Comparison of ENCODE assay signal across 8 cellular contexts in genomic region chr18:21955757-21956652, GRCh38.
A peak's percentile ranks its signal among the peaks of the same experiment; 100 is the strongest.
DNase-seq lines count a peak whose midpoint lies in the region; ATAC-seq and TF ChIP-seq lines count a peak whose summit lies in the region.

No MANE protein-coding gene starts in this region.

- ATAC-seq in GM19025 (IDR thresholded peaks at IDR 0.05; ENCODE audit: low read depth, unreplicated experiment) (peak; percentile 87), HG03159 (IDR thresholded peaks at IDR 0.05; ENCODE audit: unreplicated experiment) (peak; percentile 93)

- no peaks in the 10 kb centered on the region for H3K9me3 Mint-ChIP-seq in activated CD4-positive, alpha-beta T cell treated with anti-CD3 and anti-CD28 coated beads, Interleukin-2, amount 10 ng/mL, durations not matched to agents 24 days and 14 days

- intact Hi-C loops in activated CD4-positive, alpha-beta T cell treated with anti-CD3 and anti-CD28 coated beads, Interleukin-2, amount 10 ng/mL, durations not matched to agents 24 days and 14 days (cut with micrococcal nuclease), result loop anchor here (1.0 kb wide), 3 partner anchors 59 to 761 kb away; no protein-coding TSS in a partner anchor
- intact Hi-C loops in lower leg skin (cut with DNase I; ENCODE audit: low total_unique reads), result loop anchor here (10.0 kb wide), 2 partner anchors 461 to 761 kb away; no protein-coding TSS in a partner anchor

- peaks cover 16% of the 10 kb centered on the region for H3K27me3 Mint-ChIP-seq in activated CD4-positive, alpha-beta T cell treated with anti-CD3 and anti-CD28 coated beads, Interleukin-2, amount 10 ng/mL, durations not matched to agents 24 days and 14 days

- no peak overlapping the region for H3K27ac ChIP-seq in coronary artery

- no peak overlapping the region for H3K27ac Mint-ChIP-seq in activated CD4-positive, alpha-beta T cell treated with anti-CD3 and anti-CD28 coated beads, Interleukin-2, amount 10 ng/mL, durations not matched to agents 24 days and 14 days

- no peaks in the 10 kb centered on the region for H3K36me3 Mint-ChIP-seq in activated CD4-positive, alpha-beta T cell treated with anti-CD3 and anti-CD28 coated beads, Interleukin-2, amount 10 ng/mL, durations not matched to agents 24 days and 14 days (ENCODE audit: low read depth)

- WGBS in lower leg skin, 2 donors, result 35 to 42% methylated on average over 8 of the region's 8 CpGs

- H3K4me1 Mint-ChIP-seq in activated CD4-positive, alpha-beta T cell treated with anti-CD3 and anti-CD28 coated beads, Interleukin-2, amount 10 ng/mL, durations not matched to agents 24 days and 14 days, result no peaks in the 10 kb centered on the region

- DNase-seq in Ammon's horn (ENCODE audit: low spot score) (peak; percentile 75), NCI-H345 treated with DMSO at 0.1 percent for 48 hours (lab: John Stamatoyannopoulos, UW; ENCODE audit: unreplicated experiment) (peak; percentile 1), coronary artery (ENCODE audit: low spot score) (no peak), lower leg skin (ENCODE audit: low spot score in 2 of 2) (peak; percentile 56 to 93)
- peak; percentile 93 for DNase-seq in activated CD4-positive, alpha-beta T cell treated with anti-CD3 and anti-CD28 coated beads, Interleukin-2, amount 10 ng/mL, durations not matched to agents 24 days and 14 days
- peak; percentile 50 for DNase-seq in stimulated activated CD8-positive, alpha-beta memory T cell treated with anti-CD3 and anti-CD28 coated beads, Interleukin-12 subunit alpha, Interleukin-12 subunit beta, amount 100 ng/mL, for 24 hours (ENCODE audit: extremely low read depth)

- H3K4me3 Mint-ChIP-seq in activated CD4-positive, alpha-beta T cell treated with anti-CD3 and anti-CD28 coated beads, Interleukin-2, amount 10 ng/mL, durations not matched to agents 24 days and 14 days, result no peak overlapping the region

- TF ChIP-seq CTCF in coronary artery (IDR thresholded peaks at IDR 0.05), result peak; percentile 84
- TF ChIP-seq CTCF in lower leg skin (IDR thresholded peaks at IDR 0.05), result no peak

- no peak overlapping the region for H3K4me3 ChIP-seq in coronary artery
- H3K4me3 ChIP-seq in lower leg skin (ENCODE audit: low read depth, poor library complexity, severe bottlenecking), result no peak overlapping the region

- TF ChIP-seq POLR2A in lower leg skin (IDR thresholded peaks at IDR 0.05), result no peak
